Comparison of ENCODE assay signal across 17 cellular contexts in genomic region chr17:56314026-56314425, GRCh38.
A peak's percentile ranks its signal among the peaks of the same experiment; 100 is the strongest.
DNase-seq lines count a peak whose midpoint lies in the region; ATAC-seq and TF ChIP-seq lines count a peak whose summit lies in the region.
"Had no signal": no experiment of that assay in that cellular context is flagged by ENCODE, and none has a peak within 500 bp of the region (broad histone marks: within the 10 kb centered on the region; RNA-seq: fewer than 3 reads in every experiment).

No MANE protein-coding gene starts in this region.

- intact Hi-C loops in MCF 10A (cut with micrococcal nuclease) = no loop called here
- intact Hi-C loops in mammary epithelial cell (cut with micrococcal nuclease) = loop anchor here (10.0 kb wide), 1 partner anchor 471 kb away; no protein-coding TSS in a partner anchor
- intact Hi-C loops in right lobe of liver (cut with DNase I) = no loop called here
- intact Hi-C loops in transverse colon (cut with DNase I; ENCODE audit: low total_unique reads) = loop anchor here (10.0 kb wide), 1 partner anchor 189 kb away; no protein-coding TSS in a partner anchor
- intact Hi-C loops in right cardiac atrium (cut with DNase I) = no loop called here

- TF ChIP-seq CTCF in MCF 10A (IDR thresholded peaks at IDR 0.05; ENCODE audit: unreplicated experiment) (no peak), mammary epithelial cell (conservative IDR thresholded peaks at IDR 0.05 in 1 of 2, IDR thresholded peaks at IDR 0.05 in 1 of 2; ENCODE audit: extremely low read depth in 1 of 2, insufficient read depth in 1 of 2, low read depth in 1 of 2, low read length in 2 of 2) (no peak), NB4 (IDR thresholded peaks at IDR 0.05; ENCODE audit: low read depth, low read length) (no peak), fibroblast of mammary gland (conservative IDR thresholded peaks at IDR 0.05; ENCODE audit: control insufficient read depth, insufficient read depth, low read depth, low read length) (no peak), right lobe of liver (IDR thresholded peaks at IDR 0.05) (no peak), transverse colon (IDR thresholded peaks at IDR 0.05) (no peak)

- peaks cover 8% of the 10 kb centered on the region for H3K9me3 Mint-ChIP-seq in MCF 10A (ENCODE audit: unreplicated experiment)
- H3K9me3 Mint-ChIP-seq: CD8-positive, alpha-beta memory T cell had no signal

- no peak overlapping the region for H2AFZ ChIP-seq in mammary epithelial cell (ENCODE audit: low read depth, low read length)

- no peak overlapping the region for H3K9ac ChIP-seq in mammary epithelial cell (ENCODE audit: insufficient read depth, low read length)
- H3K9ac ChIP-seq: BLaER1 had no signal

- no peak overlapping the region for H3K27ac ChIP-seq in mammary epithelial cell (ENCODE audit: insufficient read depth, low read depth, low read length)
- H3K27ac ChIP-seq in right lobe of liver = no peak overlapping the region
- no peak overlapping the region for H3K27ac ChIP-seq in transverse colon
- no peak overlapping the region for H3K27ac ChIP-seq in right cardiac atrium (ENCODE audit: low read length)
- H3K27ac ChIP-seq: BLaER1 had no signal

- 22% methylated on average over 3 of the region's 3 CpGs for WGBS in mammary epithelial cell (ENCODE audit: low coverage, missing lambda C conversion rate)
- WGBS in right lobe of liver (ENCODE audit: insufficient coverage, low coverage, low lambda C conversion rate, missing lambda C conversion rate) = 42% methylated on average over 3 of the region's 3 CpGs
- WGBS in transverse colon (ENCODE audit: low coverage in 1 of 2), 2 donors = 50 to 73% methylated on average over 3 of the region's 3 CpGs
- WGBS in right cardiac atrium = 56% methylated on average over 3 of the region's 3 CpGs

- ATAC-seq in right lobe of liver (no peak), right cardiac atrium (no peak)
- ATAC-seq: GM12878 had no signal

- H3K4me1 Mint-ChIP-seq in MCF 10A (ENCODE audit: insufficient read depth, unreplicated experiment) = no peaks in the 10 kb centered on the region
- H3K4me1 Mint-ChIP-seq: CD8-positive, alpha-beta memory T cell had no signal

- no peak overlapping the region for H3K4me3 Mint-ChIP-seq in MCF 10A (ENCODE audit: unreplicated experiment)
- H3K4me3 Mint-ChIP-seq: CD8-positive, alpha-beta memory T cell had no signal

- no peaks in the 10 kb centered on the region for H4K20me1 ChIP-seq in mammary epithelial cell (ENCODE audit: insufficient read depth, low read length)
- H4K20me1 ChIP-seq: BLaER1 had no signal

- no peaks in the 10 kb centered on the region for H3K27me3 Mint-ChIP-seq in MCF 10A (ENCODE audit: insufficient read depth, unreplicated experiment)

- H3K4me1 ChIP-seq in mammary epithelial cell (ENCODE audit: insufficient read depth, low read length) (no peaks in the 10 kb centered on the region), right lobe of liver (no peaks in the 10 kb centered on the region), transverse colon (no peaks in the 10 kb centered on the region), right cardiac atrium (ENCODE audit: control insufficient read depth, insufficient read depth, low read length) (no peaks in the 10 kb centered on the region)

- DNase-seq in MCF 10A (ENCODE audit: unreplicated experiment) = peak; percentile 39
- DNase-seq in mammary epithelial cell = no peak
- peak; percentile 34 for DNase-seq in NB4 (ENCODE audit: low read depth)
- DNase-seq in fibroblast of mammary gland (ENCODE audit: low read depth) = peak; percentile 49
- DNase-seq in right lobe of liver = no peak
- no peak for DNase-seq in activated effector memory CD4-positive, alpha-beta T cell treated with anti-CD3 and anti-CD28 coated beads, Interleukin-2, amount 50 U/mL, for 16 hours
- DNase-seq in transverse colon = no peak
- DNase-seq in right cardiac atrium = no peak
- DNase-seq: CD8-positive, alpha-beta memory T cell; DMS79 treated with DMSO at 0.1 percent for 48 hours; NCI-H1092; NCI-H146; NCI-H2081; NCI-H774; SHP77 treated with DMSO at 0.1 percent for 48 hours had no signal

- H3K27ac Mint-ChIP-seq in MCF 10A (ENCODE audit: low read depth, unreplicated experiment) = no peak overlapping the region
- H3K27ac Mint-ChIP-seq: CD8-positive, alpha-beta memory T cell had no signal

- no TSS peak for BruUV-seq in MCF 10A (replicated peaks; lab: Mats Ljungman, UMichigan)
- BruUV-seq in mammary epithelial cell (replicated peaks; lab: Mats Ljungman, UMichigan) = no TSS peak

- CTCF ChIA-PET in MCF 10A (lab: Yijun Ruan, JAX) (interaction anchor here (1.2 kb wide), 2 partner anchors 11 to 187 kb away, joined by 3 to 4 read pairs; no protein-coding TSS in a partner anchor), mammary epithelial cell (lab: Charles Lee; ENCODE audit: low non-redundant PET) (no interaction called here)

- H3K36me3 ChIP-seq in mammary epithelial cell (ENCODE audit: insufficient read depth, low read length) (no peaks in the 10 kb centered on the region), right lobe of liver (no peaks in the 10 kb centered on the region), transverse colon (no peaks in the 10 kb centered on the region)
- H3K36me3 ChIP-seq: BLaER1 had no signal

- TF ChIP-seq EP300 in transverse colon (IDR thresholded peaks at IDR 0.05; ENCODE audit: low read depth) = no peak

- dilution Hi-C loops in mammary epithelial cell (cut with HindIII; ENCODE audit: low sequenced_read_pairs) = no loop called here

- no peaks in the 10 kb centered on the region for H3K36me3 Mint-ChIP-seq in MCF 10A (ENCODE audit: insufficient read depth, unreplicated experiment)
- H3K36me3 Mint-ChIP-seq: CD8-positive, alpha-beta memory T cell had no signal

- H3K27me3 ChIP-seq in mammary epithelial cell (ENCODE audit: insufficient read depth, low read length) (no peaks in the 10 kb centered on the region), right lobe of liver (no peaks in the 10 kb centered on the region), transverse colon (no peaks in the 10 kb centered on the region), right cardiac atrium (ENCODE audit: control insufficient read depth, insufficient read depth) (no peaks in the 10 kb centered on the region)
- H3K27me3 ChIP-seq: BLaER1 had no signal

- H3K4me3 ChIP-seq in mammary epithelial cell (replicated peaks in 1 of 3; ENCODE audit: insufficient read depth in 1 of 3, low read depth in 2 of 3, low read length in 3 of 3) (no peak overlapping the region), NB4 (ENCODE audit: low read depth, low read length) (no peak overlapping the region), fibroblast of mammary gland (ENCODE audit: control insufficient read depth, low read depth, low read length) (no peak overlapping the region), right lobe of liver (no peak overlapping the region), transverse colon (no peak overlapping the region), right cardiac atrium (ENCODE audit: low read length) (no peak overlapping the region)
- H3K4me3 ChIP-seq: BLaER1, GM12878 had no signal

- H3K9me3 ChIP-seq in mammary epithelial cell (replicated peaks; ENCODE audit: insufficient read depth, low read length) (no peaks in the 10 kb centered on the region), right lobe of liver (no peaks in the 10 kb centered on the region), transverse colon (no peaks in the 10 kb centered on the region), right cardiac atrium (ENCODE audit: control insufficient read depth, low read length) (no peaks in the 10 kb centered on the region)
- H3K9me3 ChIP-seq: BLaER1 had no signal

- in situ Hi-C loops in mammary epithelial cell (cut with MboI; ENCODE audit: low sequenced_read_pairs in 2 of 2) = loop anchor here in 1 of 2 donors (10.0 to 25.0 kb wide), 2 partner anchors 189 to 477 kb away; no protein-coding TSS in a partner anchor
- in situ Hi-C loops in transverse colon (cut with MboI; ENCODE audit: low pct_ligation_motif_present in 1 of 4, low pct_unique_long_range_greater_than_20kb in 1 of 4, low sequenced_read_pairs in 3 of 4) = loop anchor here in 3 of 4 donors (25.0 kb wide), 2 partner anchors 477 to 777 kb away; no protein-coding TSS in a partner anchor

- no peak for TF ChIP-seq POLR2A in NB4 (IDR thresholded peaks at IDR 0.05; ENCODE audit: extremely low read depth, insufficient read length)
- no peak for TF ChIP-seq POLR2A in right lobe of liver (IDR thresholded peaks at IDR 0.05)
- TF ChIP-seq POLR2A in transverse colon (IDR thresholded peaks at IDR 0.05) = no peak

- no peaks in the 10 kb centered on the region for H3K79me2 ChIP-seq in mammary epithelial cell (ENCODE audit: insufficient read depth, low read length)

- POLR2A ChIA-PET in MCF 10A (lab: Yijun Ruan, JAX) = no interaction called here

- no peak overlapping the region for H3K4me2 ChIP-seq in mammary epithelial cell (ENCODE audit: insufficient read depth, low read depth, low read length)
- H3K4me2 ChIP-seq: BLaER1 had no signal

Comparison
In these comparisons a context has a peak if more than half of its experiments do, and no peak if none do; other contexts are left out.
1. DNase-seq: peak in MCF 10A (single experiment), NB4 (single experiment) and fibroblast of mammary gland (single experiment); none in mammary epithelial cell (single experiment), right lobe of liver (0 of 3), activated effector memory CD4-positive, alpha-beta T cell treated with anti-CD3 and anti-CD28 coated beads, Interleukin-2, amount 50 U/mL, for 16 hours (single experiment), transverse colon (single experiment) and right cardiac atrium (0 of 3).
2. intact Hi-C loops: an anchor here in mammary epithelial cell (10.0 kb wide) and transverse colon (10.0 kb wide); none called in MCF 10A, right lobe of liver and right cardiac atrium.